ENCODE assay signal across 27 cellular contexts in the genomic region with DNA sequence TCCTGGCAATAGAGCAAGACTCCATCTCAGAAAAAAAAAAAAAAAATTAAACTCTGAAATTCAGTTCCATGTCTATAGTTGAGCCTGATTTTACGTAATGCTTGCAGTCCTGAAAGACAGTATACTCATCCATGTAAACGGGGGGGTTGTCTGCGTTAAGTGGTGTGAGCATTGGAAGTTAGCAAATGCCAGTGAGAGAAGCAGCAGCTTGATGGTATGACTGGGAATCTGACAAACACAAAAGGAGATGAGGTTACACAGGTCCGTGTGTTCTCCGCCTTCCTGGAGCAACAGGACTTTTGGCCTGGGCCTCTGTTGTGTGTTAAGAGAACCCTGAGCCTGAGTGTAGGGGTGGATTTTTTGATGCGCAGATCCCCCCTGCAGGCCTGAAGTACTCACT.
"Had no signal": no experiment of that assay in that cellular context is flagged by ENCODE, and none has a peak within 500 bp of the region (broad histone marks: within the 10 kb centered on the region; RNA-seq: fewer than 3 reads in every experiment).

No MANE protein-coding gene starts in this region.

- H2AFZ ChIP-seq: neural progenitor cell, parathyroid adenoma had no signal

- H3K4me3 Mint-ChIP-seq: memory B cell; mesothelial cell of epicardium; naive thymus-derived CD4-positive, alpha-beta T cell; nephron; neural progenitor cell; stimulated activated effector memory CD8-positive, alpha-beta T cell treated with anti-CD3 and anti-CD28 coated beads, Interleukin-12 subunit alpha, Interleukin-12 subunit beta, amount 100 ng/mL, for 72 hours had no signal

- H3K27ac ChIP-seq: coronary artery, epithelial cell of prostate, gastrocnemius medialis, neural progenitor cell, parathyroid adenoma, right atrium auricular region, stomach, thyroid gland, vagina had no signal

- H3K9me3 ChIP-seq: gastrocnemius medialis, mucosa of descending colon, right atrium auricular region, sigmoid colon, stomach, thyroid gland, vagina had no signal

- H3K27me3 Mint-ChIP-seq: memory B cell; naive thymus-derived CD4-positive, alpha-beta T cell had no signal

- ATAC-seq: esophagus mucosa; gastrocnemius medialis; left lobe of liver; mucosa of descending colon; naive thymus-derived CD4-positive, alpha-beta T cell; stimulated activated effector memory CD8-positive, alpha-beta T cell treated with anti-CD3 and anti-CD28 coated beads, Interleukin-12 subunit alpha, Interleukin-12 subunit beta, amount 100 ng/mL, for 72 hours had no signal

- H3K4me1 Mint-ChIP-seq: mesothelial cell of epicardium had no signal

- H3K27ac Mint-ChIP-seq: memory B cell; mesothelial cell of epicardium; naive thymus-derived CD4-positive, alpha-beta T cell; nephron; neural progenitor cell; progenitor cell of endocrine pancreas; stimulated activated effector memory CD8-positive, alpha-beta T cell treated with anti-CD3 and anti-CD28 coated beads, Interleukin-12 subunit alpha, Interleukin-12 subunit beta, amount 100 ng/mL, for 72 hours had no signal

- H3K4me2 ChIP-seq: neural progenitor cell had no signal

- FAIRE-seq: kidney had no signal

- H3K36me3 Mint-ChIP-seq: mesothelial cell of epicardium; neural progenitor cell; stimulated activated effector memory CD8-positive, alpha-beta T cell treated with anti-CD3 and anti-CD28 coated beads, Interleukin-12 subunit alpha, Interleukin-12 subunit beta, amount 100 ng/mL, for 72 hours had no signal

- H3K9ac ChIP-seq: neural progenitor cell, parathyroid adenoma had no signal

- H3K4me3 ChIP-seq: coronary artery, gastrocnemius medialis, lung, mucosa of descending colon, neural progenitor cell, right atrium auricular region, sigmoid colon, stomach, thyroid gland, vagina had no signal

- H3K9me3 Mint-ChIP-seq: memory B cell; naive thymus-derived CD4-positive, alpha-beta T cell; nephron; neural progenitor cell; stimulated activated effector memory CD8-positive, alpha-beta T cell treated with anti-CD3 and anti-CD28 coated beads, Interleukin-12 subunit alpha, Interleukin-12 subunit beta, amount 100 ng/mL, for 72 hours had no signal

- DNase-seq: effector CD4-positive, alpha-beta T cell; gastrocnemius medialis; head of caudate nucleus; kidney; mucosa of descending colon; naive thymus-derived CD4-positive, alpha-beta T cell; sigmoid colon; stimulated activated CD4-positive, alpha-beta T cell treated with anti-CD3 and anti-CD28 coated beads, Interleukin-2, amount 100 ng/mL, for 24 hours; stimulated activated CD4-positive, alpha-beta T cell treated with anti-CD3 and anti-CD28 coated beads, Interleukin-4, amount 100 ng/mL, for 24 hours; stimulated activated naive CD4-positive, alpha-beta T cell treated with Interleukin-2 at 50 U/mL for 16 hours; stomach; thyroid gland; trophoblast cell had no signal

- H3K27me3 ChIP-seq: gastrocnemius medialis, neural progenitor cell, right atrium auricular region, sigmoid colon, stomach, thyroid gland, vagina had no signal

- H3K4me1 ChIP-seq: gastrocnemius medialis, parathyroid adenoma, right atrium auricular region, thyroid gland, vagina had no signal

- H3K36me3 ChIP-seq: gastrocnemius medialis, neural progenitor cell, right atrium auricular region, sigmoid colon, thyroid gland, vagina had no signal
